In genomic region chr6:12354499-12354898, GRCh38 we compare ENCODE assay signal across 10 cellular contexts.
DNase-seq lines count a peak whose midpoint lies in the region; ATAC-seq and TF ChIP-seq lines count a peak whose summit lies in the region.
"Had no signal": no experiment of that assay in that cellular context is flagged by ENCODE, and none has a peak within 500 bp of the region (broad histone marks: within the 10 kb centered on the region; RNA-seq: fewer than 3 reads in every experiment).

No MANE protein-coding gene starts in this region.

- H3K9ac ChIP-seq in adipocyte (ENCODE audit: low read length) = no peak overlapping the region

- in situ Hi-C loops in GM13976 (cut with MboI; ENCODE audit: low sequenced_read_pairs, unreplicated experiment) = loop anchor here (10.0 kb wide), 1 partner anchor 250 kb away; no protein-coding TSS in a partner anchor

- H3K4me3 ChIP-seq in adipocyte (ENCODE audit: low read length) (peak overlapping the region; percentile 24), thyroid gland (replicated peaks in 1 of 3) (no peak overlapping the region)

- TF ChIP-seq CTCF in thyroid gland (IDR thresholded peaks at IDR 0.05) (no peak), GM13976 (IDR thresholded peaks at IDR 0.05; ENCODE audit: borderline replicate concordance, control extremely low read depth, extremely low read depth, insufficient read depth, missing control alignments) (no peak)

- peaks cover 12% of the 10 kb centered on the region for H3K9me3 ChIP-seq in adipocyte (ENCODE audit: control insufficient read depth, low read length)
- H3K9me3 ChIP-seq in thyroid gland = no peaks in the 10 kb centered on the region

- no peak for TF ChIP-seq POLR2A in thyroid gland (IDR thresholded peaks at IDR 0.05)

- H3K4me1 Mint-ChIP-seq in activated T-cell treated with anti-CD3 and anti-CD28 coated beads, Interleukin-2, amount 50 U/mL, for 72 hours (ENCODE audit: low read depth) = no peaks in the 10 kb centered on the region

- no peak overlapping the region for H3K4me3 Mint-ChIP-seq in activated T-cell treated with anti-CD3 and anti-CD28 coated beads, Interleukin-2, amount 50 U/mL, for 72 hours
- H3K4me3 Mint-ChIP-seq: activated CD8-positive, alpha-beta T cell treated with anti-CD3 and anti-CD28 coated beads for 36 hours had no signal

- H3K27ac Mint-ChIP-seq in activated T-cell treated with anti-CD3 and anti-CD28 coated beads, Interleukin-2, amount 50 U/mL, for 72 hours = no peak overlapping the region
- H3K27ac Mint-ChIP-seq: activated CD8-positive, alpha-beta T cell treated with anti-CD3 and anti-CD28 coated beads for 36 hours had no signal

- ATAC-seq in GM21786 (IDR thresholded peaks at IDR 0.05; ENCODE audit: unreplicated experiment) = peak; percentile 79
- ATAC-seq in GM19324 (IDR thresholded peaks at IDR 0.05; ENCODE audit: low FRiP score, unreplicated experiment) = no peak
- no peak for ATAC-seq in activated T-cell treated with anti-CD3 and anti-CD28 coated beads, Interleukin-2, amount 50 U/mL, for 72 hours (replicated peaks in 1 of 2)
- ATAC-seq: activated CD8-positive, alpha-beta T cell treated with anti-CD3 and anti-CD28 coated beads for 36 hours had no signal

- H3K36me3 ChIP-seq in adipocyte (ENCODE audit: control insufficient read depth, insufficient read depth, low read length, severe bottlenecking) = no peaks in the 10 kb centered on the region
- H3K36me3 ChIP-seq in thyroid gland = no peaks in the 10 kb centered on the region

- peaks cover 1 to 7% of the 10 kb centered on the region in 2 donors for H3K9me3 Mint-ChIP-seq in activated T-cell treated with anti-CD3 and anti-CD28 coated beads, Interleukin-2, amount 50 U/mL, for 72 hours

- H3K36me3 Mint-ChIP-seq in activated T-cell treated with anti-CD3 and anti-CD28 coated beads, Interleukin-2, amount 50 U/mL, for 72 hours (ENCODE audit: insufficient read depth in 2 of 2) = peaks cover 0 to 1% of the 10 kb centered on the region in 2 donors

- peak overlapping the region in 2 of 3 donors; percentile 23 to 33 for H3K27ac ChIP-seq in thyroid gland

- H3K4me1 ChIP-seq in adipocyte (ENCODE audit: control insufficient read depth, insufficient read depth, low read length) = peaks cover 22% of the 10 kb centered on the region
- peaks cover 6 to 9% of the 10 kb centered on the region in 2 donors for H3K4me1 ChIP-seq in thyroid gland

- H3K27me3 Mint-ChIP-seq in activated T-cell treated with anti-CD3 and anti-CD28 coated beads, Interleukin-2, amount 50 U/mL, for 72 hours (ENCODE audit: low read depth) = peaks cover 11% of the 10 kb centered on the region
- H3K27me3 Mint-ChIP-seq: activated CD8-positive, alpha-beta T cell treated with anti-CD3 and anti-CD28 coated beads for 36 hours had no signal

- DNase-seq in adipocyte (ENCODE audit: low read depth) (peak; percentile 93), hepatic stellate cell (ENCODE audit: low spot score) (peak; percentile 58), thyroid gland (peak; percentile 71 to 76), GM13976 (ENCODE audit: low spot score) (no peak), NCI-H2196 treated with DMSO at 0.1 percent for 48 hours (lab: John Stamatoyannopoulos, UW; ENCODE audit: unreplicated experiment) (no peak)
- DNase-seq in activated T-cell treated with anti-CD3 and anti-CD28 coated beads, Interleukin-2, amount 50 U/mL, for 72 hours = no peak
- DNase-seq: activated CD8-positive, alpha-beta T cell treated with anti-CD3 and anti-CD28 coated beads for 36 hours; NCI-H1694 had no signal

- H3K27me3 ChIP-seq in adipocyte (replicated peaks; ENCODE audit: control insufficient read depth, insufficient read depth, low read length) = no peaks in the 10 kb centered on the region
- no peaks in the 10 kb centered on the region for H3K27me3 ChIP-seq in thyroid gland

- intact Hi-C loops in thyroid gland (cut with DNase I) = no loop called here

- WGBS in thyroid gland, 2 donors = 39% methylated on average over 3 of the region's 3 CpGs

Comparison
In these comparisons a context has a peak if more than half of its experiments do, and no peak if none do; other contexts are left out.
1. DNase-seq: peak in adipocyte (single experiment), hepatic stellate cell (single experiment) and thyroid gland (2 of 2); none in activated T-cell treated with anti-CD3 and anti-CD28 coated beads, Interleukin-2, amount 50 U/mL, for 72 hours (0 of 2), GM13976 (single experiment) and NCI-H2196 treated with DMSO at 0.1 percent for 48 hours (single experiment).